Comparison of ENCODE assay signal across 28 cellular contexts in genomic region chr2:185980944-185981343, GRCh38.
"Had no signal": no experiment of that assay in that cellular context is flagged by ENCODE, and none has a peak within 500 bp of the region (broad histone marks: within the 10 kb centered on the region; RNA-seq: fewer than 3 reads in every experiment).

No MANE protein-coding gene starts in this region.

- H3K9me3 ChIP-seq: ovary, psoas muscle, stomach, thoracic aorta, thyroid gland, tibial nerve, upper lobe of left lung, vagina had no signal

- H3K27me3 Mint-ChIP-seq: naive thymus-derived CD4-positive, alpha-beta T cell; progenitor cell of endocrine pancreas; stimulated activated naive B cell treated with anti-CD40 and anti-IgM and Interleukin-4, amounts not matched to agents 10 μg/mL and 1 μg/mL and 100 μg/mL, for 72 hours; stimulated activated naive CD8-positive, alpha-beta T cell treated with anti-CD3 and anti-CD28 coated beads, Interleukin-15, Interleukin-2, amounts not matched to agents 100 ng/mL and 50 ng/mL, for 24 hours had no signal

- H3K27ac Mint-ChIP-seq: naive thymus-derived CD4-positive, alpha-beta T cell; natural killer cell; neural progenitor cell; progenitor cell of endocrine pancreas; stimulated activated effector memory CD8-positive, alpha-beta T cell treated with anti-CD3 and anti-CD28 coated beads, Interleukin-12 subunit alpha, Interleukin-12 subunit beta, amount 100 ng/mL, for 72 hours; stimulated activated naive B cell treated with anti-CD40 and anti-IgM and Interleukin-4, amounts not matched to agents 10 μg/mL and 1 μg/mL and 100 μg/mL, for 72 hours; stimulated activated naive CD8-positive, alpha-beta T cell treated with anti-CD3 and anti-CD28 coated beads, Interleukin-15, Interleukin-2, amounts not matched to agents 100 ng/mL and 50 ng/mL, for 24 hours had no signal

- H3K79me2 ChIP-seq: parathyroid adenoma had no signal

- H3K4me3 Mint-ChIP-seq: naive thymus-derived CD4-positive, alpha-beta T cell; natural killer cell; nephron; neural progenitor cell; stimulated activated effector memory CD8-positive, alpha-beta T cell treated with anti-CD3 and anti-CD28 coated beads, Interleukin-12 subunit alpha, Interleukin-12 subunit beta, amount 100 ng/mL, for 72 hours; stimulated activated naive B cell treated with anti-CD40 and anti-IgM and Interleukin-4, amounts not matched to agents 10 μg/mL and 1 μg/mL and 100 μg/mL, for 72 hours; stimulated activated naive CD8-positive, alpha-beta T cell treated with anti-CD3 and anti-CD28 coated beads, Interleukin-15, Interleukin-2, amounts not matched to agents 100 ng/mL and 50 ng/mL, for 24 hours had no signal

- H3K36me3 Mint-ChIP-seq: neural progenitor cell; stimulated activated effector memory CD8-positive, alpha-beta T cell treated with anti-CD3 and anti-CD28 coated beads, Interleukin-12 subunit alpha, Interleukin-12 subunit beta, amount 100 ng/mL, for 72 hours had no signal

- H3K27ac ChIP-seq: neural progenitor cell, ovary, parathyroid adenoma, psoas muscle, skin epidermis, stomach, thoracic aorta, thyroid gland, tibial nerve, upper lobe of left lung, vagina had no signal

- H3K4me1 ChIP-seq: neural progenitor cell, parathyroid adenoma, psoas muscle, stomach, thyroid gland, tibial nerve, upper lobe of left lung, vagina had no signal

- H3K9ac ChIP-seq: neural progenitor cell, parathyroid adenoma had no signal

- DNase-seq: naive thymus-derived CD4-positive, alpha-beta T cell; natural killer cell; occipital lobe; ovary; posterior cingulate gyrus; psoas muscle; right cardiac atrium; stimulated activated CD4-positive, alpha-beta T cell treated with anti-CD3 and anti-CD28 coated beads, Interleukin-15, amount 100 ng/mL, for 24 hours; stimulated activated CD4-positive, alpha-beta T cell treated with anti-CD3 and anti-CD28 coated beads, Interleukin-2, amount 100 ng/mL, for 24 hours; stimulated activated CD4-positive, alpha-beta T cell treated with anti-CD3 and anti-CD28 coated beads, Interleukin-2, amount 100 ng/mL, for 48 hours; stimulated activated CD4-positive, alpha-beta T cell treated with anti-CD3 and anti-CD28 coated beads, Interleukin-4, amount 100 ng/mL, for 24 hours; stimulated activated naive B cell treated with anti-CD40 and anti-IgM and Interleukin-4, amounts not matched to agents 10 μg/mL and 1 μg/mL and 100 μg/mL, for 72 hours; stimulated activated naive CD4-positive, alpha-beta T cell treated with Interleukin-2 at 50 U/mL for 16 hours; stomach; thyroid gland; trophoblast cell; upper lobe of left lung had no signal

- H3K4me1 Mint-ChIP-seq: naive thymus-derived CD4-positive, alpha-beta T cell; natural killer cell; nephron; stimulated activated effector memory CD8-positive, alpha-beta T cell treated with anti-CD3 and anti-CD28 coated beads, Interleukin-12 subunit alpha, Interleukin-12 subunit beta, amount 100 ng/mL, for 72 hours; stimulated activated naive B cell treated with anti-CD40 and anti-IgM and Interleukin-4, amounts not matched to agents 10 μg/mL and 1 μg/mL and 100 μg/mL, for 72 hours had no signal

- H3K27me3 ChIP-seq: neural progenitor cell, ovary, stomach, thyroid gland, tibial nerve, upper lobe of left lung, vagina had no signal

- H3K36me3 ChIP-seq: neural progenitor cell, ovary, stomach, thoracic aorta, thyroid gland, tibial nerve, upper lobe of left lung, vagina had no signal

- H3K4me2 ChIP-seq: neural progenitor cell had no signal

- H3K9me3 Mint-ChIP-seq: neural progenitor cell; stimulated activated naive CD8-positive, alpha-beta T cell treated with anti-CD3 and anti-CD28 coated beads, Interleukin-15, Interleukin-2, amounts not matched to agents 100 ng/mL and 50 ng/mL, for 24 hours had no signal

- H3K4me3 ChIP-seq: neural progenitor cell, ovary, psoas muscle, skin epidermis, stomach, thoracic aorta, thyroid gland, tibial nerve, upper lobe of left lung, vagina had no signal

- ATAC-seq: naive thymus-derived CD4-positive, alpha-beta T cell; natural killer cell; psoas muscle; right cardiac atrium; sciatic nerve; stimulated activated effector memory CD8-positive, alpha-beta T cell treated with anti-CD3 and anti-CD28 coated beads, Interleukin-12 subunit alpha, Interleukin-12 subunit beta, amount 100 ng/mL, for 72 hours; stimulated activated naive B cell treated with anti-CD40 and anti-IgM and Interleukin-4, amounts not matched to agents 10 μg/mL and 1 μg/mL and 100 μg/mL, for 72 hours had no signal

- H2AFZ ChIP-seq: neural progenitor cell, parathyroid adenoma had no signal
